ENCODE assay signal across 14 cellular contexts in the genomic region with DNA sequence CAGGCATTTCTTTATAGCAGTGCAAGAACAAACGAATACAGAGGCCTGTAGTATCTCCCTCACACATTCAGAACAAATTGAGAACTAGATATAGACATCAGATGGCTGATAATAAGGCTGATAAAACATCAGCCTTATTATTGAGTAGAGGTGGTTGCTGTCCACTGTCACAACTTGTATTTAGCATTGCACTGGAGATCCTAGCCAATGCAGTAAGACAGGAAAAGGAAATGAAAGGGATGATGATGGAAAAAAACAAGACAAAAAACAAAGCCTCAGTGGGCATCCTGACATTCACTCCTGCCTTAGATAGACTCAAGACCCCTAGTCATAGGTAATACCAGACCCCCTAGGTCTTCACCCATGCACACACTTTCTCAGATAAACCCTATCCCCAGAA. TPM values are rescaled to one million over a fixed set of nuclear protein-coding genes. Genes with fewer than 3 reads are reported as not detected.
A peak's percentile ranks its signal among the peaks of the same experiment; 100 is the strongest.
DNase-seq lines count a peak whose midpoint lies in the region; ATAC-seq and TF ChIP-seq lines count a peak whose summit lies in the region.
"Had no signal": no experiment of that assay in that cellular context is flagged by ENCODE, and none has a peak within 500 bp of the region (broad histone marks: within the 10 kb centered on the region; RNA-seq: fewer than 3 reads in every experiment).

No MANE protein-coding gene starts in this region.

- H3K36me3 ChIP-seq in CD4-positive, alpha-beta memory T cell (ENCODE audit: insufficient read depth, low read length): no peaks in the 10 kb centered on the region
- H3K36me3 ChIP-seq in HEK293 (ENCODE audit: control insufficient read depth in 2 of 2, insufficient read depth in 1 of 2, low read length in 2 of 2): peaks cover 3 to 16% of the 10 kb centered on the region in 2 experiments; a peak in 2 of 3 replicates
- no peaks in the 10 kb centered on the region for H3K36me3 ChIP-seq in vagina
- H3K36me3 ChIP-seq: Peyer's patch had no signal

- ATAC-seq in stimulated activated effector memory CD8-positive, alpha-beta T cell treated with anti-CD3 and anti-CD28 coated beads, Interleukin-12 subunit alpha, Interleukin-12 subunit beta, amount 100 ng/mL, for 72 hours: no peak
- ATAC-seq: Right ventricle myocardium inferior had no signal

- POLR2A ChIA-PET in CD4-positive, alpha-beta memory T cell (lab: Charles Lee; ENCODE audit: partially characterized antibody): no interaction called here
- POLR2A ChIA-PET in HEK293 (lab: Yijun Ruan, JAX): no interaction called here
- POLR2A ChIA-PET in activated CD4-positive, alpha-beta memory T cell treated with anti-CD3 and anti-CD28 coated beads, Interleukin-2, amount 10 ng/mL, durations not matched to agents 7 days and 5 days (lab: Charles Lee): no interaction called here

- CTCF ChIA-PET in CD4-positive, alpha-beta memory T cell (lab: Charles Lee; ENCODE audit: partially characterized antibody): no interaction called here
- CTCF ChIA-PET in HEK293 (lab: Yijun Ruan, JAX): no interaction called here
- CTCF ChIA-PET in activated CD4-positive, alpha-beta memory T cell treated with anti-CD3 and anti-CD28 coated beads, Interleukin-2, amount 10 ng/mL, durations not matched to agents 7 days and 5 days (lab: Charles Lee): no interaction called here
- CTCF ChIA-PET in Calu3 (lab: Charles Lee): no interaction called here

- H3K9me3 ChIP-seq in CD4-positive, alpha-beta memory T cell (ENCODE audit: control insufficient read depth in 1 of 2, low read length in 2 of 2): no peaks in the 10 kb centered on the region
- H3K9me3 ChIP-seq in HEK293 (ENCODE audit: control insufficient read depth, insufficient read depth, low read depth, low read length): no peaks in the 10 kb centered on the region
- H3K9me3 ChIP-seq in vagina: peaks cover 3% of the 10 kb centered on the region

- H3K4me3 ChIP-seq in CD4-positive, alpha-beta memory T cell (ENCODE audit: low read length in 2 of 2): no peak overlapping the region
- H3K4me3 ChIP-seq in HEK293 (ENCODE audit: low read depth, low read length) (no peak overlapping the region), vagina (no peak overlapping the region)
- H3K4me3 ChIP-seq: Peyer's patch had no signal

- peaks cover 4 to 32% (median 24%) of the 10 kb centered on the region in 4 donors for H3K4me1 Mint-ChIP-seq in CD4-positive, alpha-beta memory T cell
- H3K4me1 Mint-ChIP-seq in immature natural killer cell (peaks cover 31 to 57% of the 10 kb centered on the region in 2 donors), Calu3 (ENCODE audit: low read depth, unreplicated experiment) (no peaks in the 10 kb centered on the region)
- peaks cover 37% of the 10 kb centered on the region for H3K4me1 Mint-ChIP-seq in stimulated activated effector memory CD8-positive, alpha-beta T cell treated with anti-CD3 and anti-CD28 coated beads, Interleukin-12 subunit alpha, Interleukin-12 subunit beta, amount 100 ng/mL, for 72 hours
- H3K4me1 Mint-ChIP-seq in activated CD4-positive, alpha-beta memory T cell treated with anti-CD3 and anti-CD28 coated beads, Interleukin-2, amount 10 ng/mL, durations not matched to agents 7 days and 5 days: peaks cover 23% of the 10 kb centered on the region

- H3K36me3 Mint-ChIP-seq in CD4-positive, alpha-beta memory T cell: peaks cover 13 to 26% of the 10 kb centered on the region in 2 donors
- H3K36me3 Mint-ChIP-seq in immature natural killer cell: peaks cover 5 to 14% (median 5%) of the 10 kb centered on the region in 3 donors
- peaks cover 26% of the 10 kb centered on the region for H3K36me3 Mint-ChIP-seq in stimulated activated effector memory CD8-positive, alpha-beta T cell treated with anti-CD3 and anti-CD28 coated beads, Interleukin-12 subunit alpha, Interleukin-12 subunit beta, amount 100 ng/mL, for 72 hours
- H3K36me3 Mint-ChIP-seq in activated CD4-positive, alpha-beta memory T cell treated with anti-CD3 and anti-CD28 coated beads, Interleukin-2, amount 10 ng/mL, durations not matched to agents 7 days and 5 days (ENCODE audit: low read depth): peaks cover 36% of the 10 kb centered on the region
- H3K36me3 Mint-ChIP-seq in Calu3 (ENCODE audit: insufficient read depth, unreplicated experiment): peaks cover 18% of the 10 kb centered on the region

- peaks cover 0 to 7% (median 2%) of the 10 kb centered on the region in 8 donors for H3K9me3 Mint-ChIP-seq in CD4-positive, alpha-beta memory T cell
- H3K9me3 Mint-ChIP-seq in immature natural killer cell (peaks cover 0 to 2% (median 0%) of the 10 kb centered on the region in 6 donors), Calu3 (ENCODE audit: low read depth, unreplicated experiment) (peaks cover 4% of the 10 kb centered on the region)
- H3K9me3 Mint-ChIP-seq in stimulated activated effector memory CD8-positive, alpha-beta T cell treated with anti-CD3 and anti-CD28 coated beads, Interleukin-12 subunit alpha, Interleukin-12 subunit beta, amount 100 ng/mL, for 72 hours: peaks cover 12% of the 10 kb centered on the region
- H3K9me3 Mint-ChIP-seq in activated CD4-positive, alpha-beta memory T cell treated with anti-CD3 and anti-CD28 coated beads, Interleukin-2, amount 10 ng/mL, durations not matched to agents 7 days and 5 days: peaks cover 14% of the 10 kb centered on the region

- no peaks in the 10 kb centered on the region for H3K27me3 ChIP-seq in CD4-positive, alpha-beta memory T cell (ENCODE audit: insufficient read depth, low read length)
- H3K27me3 ChIP-seq in vagina: no peaks in the 10 kb centered on the region
- H3K27me3 ChIP-seq: Peyer's patch had no signal

- TF ChIP-seq POLR2A in vagina (IDR thresholded peaks at IDR 0.05): no peak

- H3K4me1 ChIP-seq in CD4-positive, alpha-beta memory T cell (ENCODE audit: insufficient read depth, low read length): peaks cover 9% of the 10 kb centered on the region
- no peaks in the 10 kb centered on the region for H3K4me1 ChIP-seq in HEK293 (ENCODE audit: control insufficient read depth, insufficient read depth, low read length)
- H3K4me1 ChIP-seq in vagina: peaks cover 33% of the 10 kb centered on the region

- no TSS peak for BruUV-seq in Calu3 (replicated peaks; lab: Mats Ljungman, UMichigan)

- TF ChIP-seq CTCF in HEK293 (tag by site-specific recombination; IDR thresholded peaks at IDR 0.05) (no peak), vagina (IDR thresholded peaks at IDR 0.05) (no peak), Calu3 (IDR thresholded peaks at IDR 0.05; ENCODE audit: unreplicated experiment) (no peak)

- H3K27ac ChIP-seq in CD4-positive, alpha-beta memory T cell (ENCODE audit: low read depth, low read length): no peak overlapping the region
- H3K27ac ChIP-seq in HEK293 (ENCODE audit: extremely low read depth, low read depth, low read length): no peak overlapping the region
- no peak overlapping the region for H3K27ac ChIP-seq in vagina
- H3K27ac ChIP-seq: KMS-11, Peyer's patch had no signal

- H3K4me3 Mint-ChIP-seq in CD4-positive, alpha-beta memory T cell: no peak overlapping the region
- H3K4me3 Mint-ChIP-seq in immature natural killer cell (no peak overlapping the region), Calu3 (ENCODE audit: low read depth, unreplicated experiment) (no peak overlapping the region)
- no peak overlapping the region for H3K4me3 Mint-ChIP-seq in stimulated activated effector memory CD8-positive, alpha-beta T cell treated with anti-CD3 and anti-CD28 coated beads, Interleukin-12 subunit alpha, Interleukin-12 subunit beta, amount 100 ng/mL, for 72 hours
- no peak overlapping the region for H3K4me3 Mint-ChIP-seq in activated CD4-positive, alpha-beta memory T cell treated with anti-CD3 and anti-CD28 coated beads, Interleukin-2, amount 10 ng/mL, durations not matched to agents 7 days and 5 days

- intact Hi-C loops in CD4-positive, alpha-beta memory T cell (cut with micrococcal nuclease): no loop called here
- intact Hi-C loops in vagina (cut with DNase I) (loop anchor here (10.0 kb wide), 1 partner anchor 51 kb away; no protein-coding TSS in a partner anchor), Calu3 (cut with micrococcal nuclease; ENCODE audit: unreplicated experiment) (no loop called here)

- H3K27me3 Mint-ChIP-seq in CD4-positive, alpha-beta memory T cell: no peaks in the 10 kb centered on the region
- peaks cover 6 to 18% (median 9%) of the 10 kb centered on the region in 3 donors for H3K27me3 Mint-ChIP-seq in immature natural killer cell (ENCODE audit: low read depth in 3 of 3)
- no peaks in the 10 kb centered on the region for H3K27me3 Mint-ChIP-seq in activated CD4-positive, alpha-beta memory T cell treated with anti-CD3 and anti-CD28 coated beads, Interleukin-2, amount 10 ng/mL, durations not matched to agents 7 days and 5 days
- H3K27me3 Mint-ChIP-seq in Calu3 (ENCODE audit: unreplicated experiment): no peaks in the 10 kb centered on the region

- DNase-seq in CD4-positive, alpha-beta memory T cell: no peak
- DNase-seq in immature natural killer cell: no peak
- DNase-seq in stimulated activated effector memory CD8-positive, alpha-beta T cell treated with anti-CD3 and anti-CD28 coated beads, Interleukin-12 subunit alpha, Interleukin-12 subunit beta, amount 100 ng/mL, for 72 hours (ENCODE audit: low spot score in 2 of 2): no peak
- DNase-seq in activated CD4-positive, alpha-beta memory T cell treated with anti-CD3 and anti-CD28 coated beads, Interleukin-2, amount 10 ng/mL, durations not matched to agents 7 days and 5 days: no peak
- DNase-seq in vagina (ENCODE audit: extremely low spot score in 2 of 2): no peak
- DNase-seq in Calu3: no peak
- DNase-seq: EL, NCI-H1092, NCI-H2227 treated with DMSO at 0.1 percent for 48 hours, NCI-H524, Peyer's patch had no signal

- peak overlapping the region in 4 of 7 donors; percentile 21 to 54 (median 30) for H3K27ac Mint-ChIP-seq in CD4-positive, alpha-beta memory T cell
- peak overlapping the region in 5 of 6 donors; percentile 25 to 65 (median 54) for H3K27ac Mint-ChIP-seq in immature natural killer cell
- H3K27ac Mint-ChIP-seq in stimulated activated effector memory CD8-positive, alpha-beta T cell treated with anti-CD3 and anti-CD28 coated beads, Interleukin-12 subunit alpha, Interleukin-12 subunit beta, amount 100 ng/mL, for 72 hours: peak overlapping the region; percentile 59
- no peak overlapping the region for H3K27ac Mint-ChIP-seq in activated CD4-positive, alpha-beta memory T cell treated with anti-CD3 and anti-CD28 coated beads, Interleukin-2, amount 10 ng/mL, durations not matched to agents 7 days and 5 days
- no peak overlapping the region for H3K27ac Mint-ChIP-seq in Calu3 (ENCODE audit: unreplicated experiment)

TF ChIP-seq in HEK293, 187 proteins besides CTCF, POLR2A, EP300 and RAD21 (continues in another document):
- TF ChIP-seq SETDB1 (IDR thresholded peaks at IDR 0.05; ENCODE audit: insufficient read length, low read length): peak; percentile 35

RNA-seq across cellular contexts. Expression of a gene that starts 4.7 kb away (rescaled TPM):
- 10 to 100 TPM; 23.0 to 28.6 TPM for total RNA-seq in CD4-positive, alpha-beta memory T cell
- 10 to 100 TPM; 16.2 to 21.9 TPM for polyA plus RNA-seq in CD4-positive, alpha-beta memory T cell
- polyA plus RNA-seq in immature natural killer cell: 10 to 100 TPM; 13.8 to 30.3 (median 22.6) TPM
- 10 to 100 TPM; 22.1 to 24.2 TPM for total RNA-seq in activated CD4-positive, alpha-beta memory T cell treated with anti-CD3 and anti-CD28 coated beads, Interleukin-2, amount 10 ng/mL, durations not matched to agents 7 days and 5 days
- total RNA-seq in vagina (27.7 TPM), Calu3 (2022) (12.2 and 14.2 TPM in 2 replicates)

Comparison
In these comparisons a context has a peak if more than half of its experiments do, and no peak if none do; other contexts are left out.
1. H3K27ac Mint-ChIP-seq: peak in CD4-positive, alpha-beta memory T cell (4 of 7), immature natural killer cell (5 of 6) and stimulated activated effector memory CD8-positive, alpha-beta T cell treated with anti-CD3 and anti-CD28 coated beads, Interleukin-12 subunit alpha, Interleukin-12 subunit beta, amount 100 ng/mL, for 72 hours (single experiment); none in activated CD4-positive, alpha-beta memory T cell treated with anti-CD3 and anti-CD28 coated beads, Interleukin-2, amount 10 ng/mL, durations not matched to agents 7 days and 5 days (single experiment) and Calu3 (single experiment).